Comparison of ENCODE assay signal across 8 cellular contexts in genomic region chr9:129835128-129835859, GRCh38. TPM values are rescaled to one million over a fixed set of nuclear protein-coding genes. Genes with fewer than 3 reads are reported as not detected.
DNase-seq lines count a peak whose midpoint lies in the region; ATAC-seq and TF ChIP-seq lines count a peak whose summit lies in the region.

A gene with protein sequence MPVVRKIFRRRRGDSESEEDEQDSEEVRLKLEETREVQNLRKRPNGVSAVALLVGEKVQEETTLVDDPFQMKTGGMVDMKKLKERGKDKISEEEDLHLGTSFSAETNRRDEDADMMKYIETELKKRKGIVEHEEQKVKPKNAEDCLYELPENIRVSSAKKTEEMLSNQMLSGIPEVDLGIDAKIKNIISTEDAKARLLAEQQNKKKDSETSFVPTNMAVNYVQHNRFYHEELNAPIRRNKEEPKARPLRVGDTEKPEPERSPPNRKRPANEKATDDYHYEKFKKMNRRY (minus strand): TSS chr9:129835275. CDS start chr9:129835221, 54 bp downstream.
USP20 (plus strand) TSS chr9:129835458; CDS start chr9:129852556, 17,098 bp downstream.

- no peaks in the 10 kb centered on the region for H3K9me2 ChIP-seq in DOHH2 (replicated peaks; ENCODE audit: control insufficient read depth, low read length)

- H2AFZ ChIP-seq in fibroblast of lung (ENCODE audit: low read length): peak within 1 kb of the TSS; percentile 95

- peak within 1 kb of the TSS; percentile 78 for H3K9ac ChIP-seq in fibroblast of lung (ENCODE audit: insufficient read depth, low read length)

- no peaks in the 10 kb centered on the region for H4K20me1 ChIP-seq in DOHH2 (ENCODE audit: control insufficient read depth, insufficient read depth, low read depth, low read length)
- no peaks in the 10 kb centered on the region for H4K20me1 ChIP-seq in fibroblast of lung (ENCODE audit: control insufficient read depth, extremely low read depth, insufficient read depth, low read length)

- peaks cover 43% of the 10 kb centered on the region for H3K79me2 ChIP-seq in DOHH2 (ENCODE audit: control insufficient read depth, low read length)
- peaks cover 15% of the 10 kb centered on the region for H3K79me2 ChIP-seq in fibroblast of lung (ENCODE audit: control insufficient read depth, insufficient read depth, low read length)

- CTCF ChIA-PET in naive thymus-derived CD4-positive, alpha-beta T cell (lab: Charles Lee): interaction anchor here (0.9 to 1.9 kb wide), 3 partner anchors 9 to 50 kb away, joined by 3 to 6 read pairs (median 3); no protein-coding TSS in a partner anchor

- DNase-seq in GOT3 (lab: John Stamatoyannopoulos, UW) (peak; percentile 63), LNCaP clone FGC (ENCODE audit: low read depth) (peak; percentile 70), RPMI8226 (peak; percentile 100), fibroblast of lung (ENCODE audit: low read depth in 2 of 2) (peak; percentile 88 to 92)
- peak; percentile 90 to 97 for DNase-seq in activated T-helper 1 cell treated with anti-CD3 and anti-CD28 coated beads, Interleukin-2, amount 50 U/mL, for 16 hours (ENCODE audit: low read depth in 1 of 2, low spot score in 1 of 2)
- DNase-seq in naive thymus-derived CD4-positive, alpha-beta T cell: peak; percentile 95 to 99 (median 98)

- intact Hi-C loops in naive thymus-derived CD4-positive, alpha-beta T cell (cut with micrococcal nuclease): loop anchor here (1.0 to 10.0 kb wide), 12 partner anchors 11 to 401 kb away; partner anchors contain the start of genes TOR1A (in 2 of the 2), TOR1B (in 2 of the 2) and FNBP1 (in 1 of the 2)

- H3K27me3 ChIP-seq in DOHH2 (ENCODE audit: control insufficient read depth, low read length) (no peaks in the 10 kb centered on the region), fibroblast of lung (ENCODE audit: control insufficient read depth, insufficient read depth, low read length) (no peaks in the 10 kb centered on the region)
- no peaks in the 10 kb centered on the region for H3K27me3 ChIP-seq in naive thymus-derived CD4-positive, alpha-beta T cell (ENCODE audit: control insufficient read depth in 2 of 2, insufficient read depth in 2 of 2, low read length in 2 of 2)

- POLR2A ChIA-PET in naive thymus-derived CD4-positive, alpha-beta T cell (lab: Charles Lee): interaction anchor here (0.6 to 11.4 kb wide), 18 partner anchors 8 to 218 kb away, joined by 3 to 162 read pairs (median 4); partner anchors contain the start of genes TOR1A and TOR1B

- peak; percentile 98 for ATAC-seq in naive thymus-derived CD4-positive, alpha-beta T cell
- peak; percentile 99 for ATAC-seq in stimulated activated memory B cell treated with anti-CD40 and anti-IgM and Interleukin-4, amounts not matched to agents 10 μg/mL and 1 μg/mL and 100 μg/mL, for 72 hours

- H3K36me3 Mint-ChIP-seq in naive thymus-derived CD4-positive, alpha-beta T cell: peaks cover 0 to 28% (median 15%) of the 10 kb centered on the region in 5 donors
- H3K36me3 Mint-ChIP-seq in stimulated activated memory B cell treated with anti-CD40 and anti-IgM and Interleukin-4, amounts not matched to agents 10 μg/mL and 1 μg/mL and 100 μg/mL, for 72 hours: peaks cover 6% of the 10 kb centered on the region

- peak within 1 kb of the TSS; percentile 91 for H3K4me2 ChIP-seq in DOHH2 (ENCODE audit: low read length)
- peak within 1 kb of the TSS; percentile 98 for H3K4me2 ChIP-seq in fibroblast of lung (ENCODE audit: extremely low read depth, insufficient read depth, low read length)

- H3K36me3 ChIP-seq in DOHH2 (ENCODE audit: control insufficient read depth, low read length) (peaks cover 36% of the 10 kb centered on the region), fibroblast of lung (ENCODE audit: control insufficient read depth, insufficient read depth, low read length) (peaks cover 3% of the 10 kb centered on the region)
- peaks cover 20 to 42% (median 23%) of the 10 kb centered on the region in 3 experiments for H3K36me3 ChIP-seq in naive thymus-derived CD4-positive, alpha-beta T cell (ENCODE audit: control insufficient read depth in 2 of 3, insufficient read depth in 3 of 3, low read length in 3 of 3)

- H3K4me1 ChIP-seq in DOHH2 (ENCODE audit: control insufficient read depth, low read length) (peaks cover 35% of the 10 kb centered on the region), fibroblast of lung (ENCODE audit: control insufficient read depth, extremely low read depth, insufficient read depth, low read length) (peaks cover 14% of the 10 kb centered on the region)
- H3K4me1 ChIP-seq in naive thymus-derived CD4-positive, alpha-beta T cell (ENCODE audit: control insufficient read depth in 2 of 2, insufficient read depth in 2 of 2, low read length in 2 of 2): peaks cover 37 to 50% of the 10 kb centered on the region in 2 donors

- H3K27ac Mint-ChIP-seq in naive thymus-derived CD4-positive, alpha-beta T cell: peak within 1 kb of the TSS; percentile 91 to 99 (median 98)
- peak within 1 kb of the TSS; percentile 94 for H3K27ac Mint-ChIP-seq in stimulated activated memory B cell treated with anti-CD40 and anti-IgM and Interleukin-4, amounts not matched to agents 10 μg/mL and 1 μg/mL and 100 μg/mL, for 72 hours

- peak within 1 kb of the TSS; percentile 44 for H3K27ac ChIP-seq in DOHH2 (ENCODE audit: low read depth, low read length)
- peak within 1 kb of the TSS; percentile 74 for H3K27ac ChIP-seq in fibroblast of lung (ENCODE audit: insufficient read depth, low read length)
- H3K27ac ChIP-seq in naive thymus-derived CD4-positive, alpha-beta T cell (ENCODE audit: low read depth, low read length): peak within 1 kb of the TSS; percentile 97

- H3K27me3 Mint-ChIP-seq in naive thymus-derived CD4-positive, alpha-beta T cell: no peaks in the 10 kb centered on the region
- no peaks in the 10 kb centered on the region for H3K27me3 Mint-ChIP-seq in stimulated activated memory B cell treated with anti-CD40 and anti-IgM and Interleukin-4, amounts not matched to agents 10 μg/mL and 1 μg/mL and 100 μg/mL, for 72 hours

- peaks cover 41 to 66% (median 58%) of the 10 kb centered on the region in 7 donors for H3K4me1 Mint-ChIP-seq in naive thymus-derived CD4-positive, alpha-beta T cell
- H3K4me1 Mint-ChIP-seq in stimulated activated memory B cell treated with anti-CD40 and anti-IgM and Interleukin-4, amounts not matched to agents 10 μg/mL and 1 μg/mL and 100 μg/mL, for 72 hours: peaks cover 54% of the 10 kb centered on the region

- H3K9me3 ChIP-seq in DOHH2 (ENCODE audit: control insufficient read depth, insufficient read depth, low read length) (no peaks in the 10 kb centered on the region), fibroblast of lung (ENCODE audit: control insufficient read depth, insufficient read depth, low read depth, low read length) (no peaks in the 10 kb centered on the region)
- H3K9me3 ChIP-seq in naive thymus-derived CD4-positive, alpha-beta T cell (ENCODE audit: control insufficient read depth in 2 of 3, low read length in 3 of 3): no peaks in the 10 kb centered on the region

- peak within 1 kb of the TSS; percentile 86 to 99 (median 98) for H3K4me3 Mint-ChIP-seq in naive thymus-derived CD4-positive, alpha-beta T cell
- H3K4me3 Mint-ChIP-seq in stimulated activated memory B cell treated with anti-CD40 and anti-IgM and Interleukin-4, amounts not matched to agents 10 μg/mL and 1 μg/mL and 100 μg/mL, for 72 hours: peak within 1 kb of the TSS; percentile 89

- TF ChIP-seq CTCF in DOHH2 (IDR thresholded peaks at IDR 0.05; ENCODE audit: low read depth, low read length, poor library complexity, severe bottlenecking): no peak
- TF ChIP-seq CTCF in LNCaP clone FGC (IDR thresholded peaks at IDR 0.05; ENCODE audit: control insufficient read depth, extremely low read depth, insufficient read depth): no peak
- no peak for TF ChIP-seq CTCF in fibroblast of lung (conservative IDR thresholded peaks at IDR 0.05 in 1 of 2, IDR thresholded peaks at IDR 0.05 in 1 of 2; ENCODE audit: low read depth in 1 of 2, low read length in 2 of 2)

- no peaks in the 10 kb centered on the region for H3K9me3 Mint-ChIP-seq in naive thymus-derived CD4-positive, alpha-beta T cell
- H3K9me3 Mint-ChIP-seq in stimulated activated memory B cell treated with anti-CD40 and anti-IgM and Interleukin-4, amounts not matched to agents 10 μg/mL and 1 μg/mL and 100 μg/mL, for 72 hours: no peaks in the 10 kb centered on the region

- H3F3A ChIP-seq in DOHH2 (ENCODE audit: control insufficient read depth, insufficient read depth): peaks cover 3% of the 10 kb centered on the region; the same call in 1 of the 2 replicates

- H3K4me3 ChIP-seq in DOHH2 (ENCODE audit: low read length) (peak within 1 kb of the TSS; percentile 88), LNCaP clone FGC (ENCODE audit: low read depth, low read length) (peak within 1 kb of the TSS; percentile 79), fibroblast of lung (replicated peaks in 1 of 4; ENCODE audit: control extremely low read depth in 1 of 4, insufficient read depth in 1 of 4, low read depth in 3 of 4, low read length in 4 of 4) (peak within 1 kb of the TSS; percentile 64 to 98 (median 87))
- peak within 1 kb of the TSS; percentile 96 for H3K4me3 ChIP-seq in naive thymus-derived CD4-positive, alpha-beta T cell (ENCODE audit: low read length)

RNA-seq across cellular contexts. Expression of the first gene that starts in this region (rescaled TPM):
- 39.8 TPM in 2 replicates for total RNA-seq in fibroblast of lung
- polyA plus RNA-seq in fibroblast of lung: 88.6 and 92.6 TPM in 2 replicates
- polyA plus RNA-seq in fibroblast of lung (2012): 49.4 and 59.3 TPM in 2 replicates
- polyA minus RNA-seq in fibroblast of lung (ENCODE audit: low replicate concordance): 3.4 and 7.2 TPM in 2 replicates
- total RNA-seq in naive thymus-derived CD4-positive, alpha-beta T cell: 100 to 1,000 TPM in 2 of 5 experiments, 10 to 100 TPM in 3; 66.2 to 118 (median 95.8) TPM
- polyA plus RNA-seq in naive thymus-derived CD4-positive, alpha-beta T cell: 100 to 1,000 TPM; 175 to 234 TPM

RNA-seq across cellular contexts. Expression of gene USP20, which starts in this region (rescaled TPM):
- 7.4 and 12.9 TPM in 2 replicates for total RNA-seq in fibroblast of lung
- 6.7 and 6.8 TPM in 2 replicates for polyA plus RNA-seq in fibroblast of lung
- polyA plus RNA-seq in fibroblast of lung (2012): 8.8 and 10.5 TPM in 2 replicates
- polyA minus RNA-seq in fibroblast of lung (ENCODE audit: low replicate concordance): 17.6 and 22.8 TPM in 2 replicates
- 100 to 1,000 TPM in 3 of 5 experiments, 10 to 100 TPM in 2; 94.9 to 156 (median 118) TPM for total RNA-seq in naive thymus-derived CD4-positive, alpha-beta T cell
- 10 to 100 TPM; 41.0 to 87.2 TPM for polyA plus RNA-seq in naive thymus-derived CD4-positive, alpha-beta T cell

Comparison
In these comparisons a context has a peak if more than half of its experiments do, and no peak if none do; other contexts are left out.
1. Peak in every context shown above with its lines: DNase-seq, ATAC-seq, H3K4me3 ChIP-seq and H3K27ac ChIP-seq.
2. H3K27ac ChIP-seq: peak in every context shown above with its lines; median percentile 97 in naive thymus-derived CD4-positive, alpha-beta T cell; 74 in fibroblast of lung; 44 in DOHH2.